Comparison of ENCODE assay signal across 8 cellular contexts in genomic region chr16:58685084-58685449, GRCh38. TPM values are rescaled to one million over a fixed set of nuclear protein-coding genes. Genes with fewer than 3 reads are reported as not detected.
DNase-seq lines count a peak whose midpoint lies in the region; ATAC-seq and TF ChIP-seq lines count a peak whose summit lies in the region.

No MANE protein-coding gene starts in this region.

- H3K4me3 ChIP-seq in Karpas-422 (ENCODE audit: low read length), result peak overlapping the region; percentile 92
- peak overlapping the region; percentile 84 to 100 for H3K4me3 ChIP-seq in duodenal mucosa (ENCODE audit: low read depth in 1 of 2, low read length in 2 of 2)
- peak overlapping the region; percentile 84 for H3K4me3 ChIP-seq in neuron (ENCODE audit: low read length)

- no peak for TF ChIP-seq CTCF in C4-2B (conservative IDR thresholded peaks at IDR 0.05)

- H3K4me2 ChIP-seq in Karpas-422 (ENCODE audit: low read depth, low read length, poor library complexity, severe bottlenecking), result peak overlapping the region; percentile 96

- H4K20me1 ChIP-seq in Karpas-422 (ENCODE audit: insufficient read depth, low read depth, low read length), result no peaks in the 10 kb centered on the region

- no peak for DNase-seq in Karpas-422
- no peak for DNase-seq in pons (ENCODE audit: low spot score)
- DNase-seq in DMS79 (lab: John Stamatoyannopoulos, UW), result no peak

- H3K36me3 ChIP-seq in Karpas-422 (ENCODE audit: insufficient read depth, low read length), result no peaks in the 10 kb centered on the region
- H3K36me3 ChIP-seq in duodenal mucosa (ENCODE audit: control insufficient read depth in 1 of 2, insufficient read depth in 2 of 2, low read length in 2 of 2), result peaks cover 0 to 3% of the 10 kb centered on the region in 2 donors
- peaks cover 6% of the 10 kb centered on the region for H3K36me3 ChIP-seq in neuron (ENCODE audit: insufficient read depth, low read length)

- H3K9me3 ChIP-seq in Karpas-422 (ENCODE audit: low read length), result no peaks in the 10 kb centered on the region
- H3K9me3 ChIP-seq in duodenal mucosa (ENCODE audit: control insufficient read depth in 1 of 2, low read length in 2 of 2), result no peaks in the 10 kb centered on the region
- H3K9me3 ChIP-seq in neuron (ENCODE audit: low read length), result no peaks in the 10 kb centered on the region

- H2AFZ ChIP-seq in Karpas-422 (ENCODE audit: low read length) (peak overlapping the region; percentile 82), neuron (ENCODE audit: low read depth, low read length) (peak overlapping the region; percentile 71)

- ATAC-seq in GM21447 (IDR thresholded peaks at IDR 0.05; ENCODE audit: unreplicated experiment) (no peak), HG03378 (IDR thresholded peaks at IDR 0.05; ENCODE audit: unreplicated experiment) (no peak)

- peak overlapping the region; percentile 70 for H3K27ac ChIP-seq in C4-2B
- H3K27ac ChIP-seq in Karpas-422 (ENCODE audit: low read length), result no peak overlapping the region
- no peak overlapping the region for H3K27ac ChIP-seq in duodenal mucosa (ENCODE audit: low read depth, low read length)

- no peaks in the 10 kb centered on the region for H3K27me3 ChIP-seq in Karpas-422 (ENCODE audit: low read length)
- no peaks in the 10 kb centered on the region for H3K27me3 ChIP-seq in duodenal mucosa (ENCODE audit: control insufficient read depth in 1 of 2, insufficient read depth in 2 of 2, low read length in 2 of 2)
- H3K27me3 ChIP-seq in neuron (ENCODE audit: insufficient read depth, low read length), result no peaks in the 10 kb centered on the region

- H3K79me2 ChIP-seq in Karpas-422 (ENCODE audit: low read length), result peaks cover 6% of the 10 kb centered on the region; the same call in 1 of the 2 replicates

- H3K4me1 ChIP-seq in Karpas-422 (ENCODE audit: low read length) (peaks cover 10% of the 10 kb centered on the region), duodenal mucosa (ENCODE audit: control insufficient read depth in 1 of 2, insufficient read depth in 2 of 2, low read length in 2 of 2) (peaks cover 14 to 17% of the 10 kb centered on the region in 2 donors), neuron (ENCODE audit: insufficient read depth, low read length) (peaks cover 13% of the 10 kb centered on the region)

- H3K9ac ChIP-seq in Karpas-422 (ENCODE audit: low read length), result no peak overlapping the region
- peak overlapping the region in 1 of 2 donors; percentile 82 for H3K9ac ChIP-seq in duodenal mucosa (ENCODE audit: low read depth in 1 of 2, low read length in 2 of 2)

- no peaks in the 10 kb centered on the region for H3K9me2 ChIP-seq in Karpas-422 (replicated peaks; ENCODE audit: insufficient read depth, low read length)

RNA-seq across cellular contexts. Expression of gene SLC38A7, which starts 0.5 kb away (rescaled TPM):
- 6.4 and 6.7 TPM in 2 replicates for total RNA-seq in Karpas-422 (2014; rRNA removed; shearing (Covaris generic); ENCODE audit: low replicate concordance)

RNA-seq across cellular contexts. Expression of gene GOT2, which starts 49.0 kb away (rescaled TPM):
- total RNA-seq in Karpas-422 (2014; rRNA removed; shearing (Covaris generic); ENCODE audit: low replicate concordance), result 72.9 and 97.5 TPM in 2 replicates

RNA-seq across cellular contexts. Expression of gene CNOT1, which starts 55.4 kb away (rescaled TPM):
- total RNA-seq in Karpas-422 (2014; rRNA removed; shearing (Covaris generic); ENCODE audit: low replicate concordance), result 145 and 299 TPM in 2 replicates
